ENCODE assay signal across 16 cellular contexts in the genomic region with DNA sequence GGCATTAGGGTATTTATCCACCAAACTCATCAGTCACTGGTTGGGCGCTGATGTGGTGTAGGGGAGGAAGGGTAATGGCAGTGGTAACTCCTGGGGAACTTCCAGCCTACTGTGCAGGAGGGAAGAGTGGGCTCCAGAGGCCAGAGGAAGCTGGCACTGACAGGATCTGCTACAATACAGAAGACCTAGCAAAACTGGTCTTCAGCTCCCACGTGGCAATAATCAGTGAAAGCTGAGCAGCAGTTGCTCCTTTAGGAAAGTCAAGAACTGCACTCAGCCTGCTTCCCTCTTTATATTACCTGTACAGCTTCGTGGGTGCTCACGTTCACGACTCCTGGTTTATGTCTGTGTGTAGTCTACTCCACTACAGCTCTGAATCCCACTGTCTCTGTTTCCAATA.
"Had no signal": no experiment of that assay in that cellular context is flagged by ENCODE, and none has a peak within 500 bp of the region (broad histone marks: within the 10 kb centered on the region; RNA-seq: fewer than 3 reads in every experiment).

No MANE protein-coding gene starts in this region.

- H3K27me3 ChIP-seq: gastrocnemius medialis, heart right ventricle had no signal

- H3K4me3 ChIP-seq: gastrocnemius medialis, heart right ventricle, skin epidermis, thoracic aorta had no signal

- H3K27me3 Mint-ChIP-seq: naive B cell had no signal

- H3K27ac Mint-ChIP-seq: activated naive CD8-positive, alpha-beta T cell treated with anti-CD3 and anti-CD28 coated beads, Interleukin-2, amount 10 ng/mL, durations not matched to agents 7 days and 5 days; effector memory CD8-positive, alpha-beta T cell had no signal

- H3K9me3 Mint-ChIP-seq: activated naive CD8-positive, alpha-beta T cell treated with anti-CD3 and anti-CD28 coated beads, Interleukin-2, amount 10 ng/mL, durations not matched to agents 7 days and 5 days; effector memory CD8-positive, alpha-beta T cell; naive B cell had no signal

- DNase-seq: activated CD4-positive, alpha-beta T cell treated with anti-CD3 and anti-CD28 coated beads, Interleukin-2, amount 50 U/mL, for 1 hour; activated CD8-positive, alpha-beta memory T cell treated with anti-CD3 and anti-CD28 coated beads for 24 hours; activated naive CD8-positive, alpha-beta T cell treated with anti-CD3 and anti-CD28 coated beads, Interleukin-2, amount 10 ng/mL, durations not matched to agents 7 days and 5 days; cerebellar nuclear complex; dermis blood vessel endothelial cell; effector memory CD8-positive, alpha-beta T cell; gastrocnemius medialis; heart right ventricle; mammary epithelial cell; naive B cell; stimulated activated CD4-positive, alpha-beta T cell treated with anti-CD3 and anti-CD28 coated beads, Interleukin-4, amount 100 ng/mL, for 4 hours; T-helper 1 cell; T1000 had no signal

- H3K27ac ChIP-seq: gastrocnemius medialis, heart right ventricle, thoracic aorta had no signal

- ATAC-seq: activated CD4-positive, CD25-positive, alpha-beta regulatory T cell treated with anti-CD3 and anti-CD28 coated beads, Interleukin-2, amount 50 U/mL, for 24 hours; effector memory CD8-positive, alpha-beta T cell; gastrocnemius medialis; heart right ventricle had no signal

- H3K9me3 ChIP-seq: gastrocnemius medialis, heart right ventricle, thoracic aorta had no signal

- H3K36me3 ChIP-seq: gastrocnemius medialis, heart right ventricle, thoracic aorta had no signal

- H3K4me3 Mint-ChIP-seq: activated naive CD8-positive, alpha-beta T cell treated with anti-CD3 and anti-CD28 coated beads, Interleukin-2, amount 10 ng/mL, durations not matched to agents 7 days and 5 days; effector memory CD8-positive, alpha-beta T cell; naive B cell had no signal
